In genomic region chr1:48076017-48076416, GRCh38 we compare ENCODE assay signal across 21 cellular contexts.
A peak's percentile ranks its signal among the peaks of the same experiment; 100 is the strongest.
DNase-seq lines count a peak whose midpoint lies in the region; ATAC-seq and TF ChIP-seq lines count a peak whose summit lies in the region.
"Had no signal": no experiment of that assay in that cellular context is flagged by ENCODE, and none has a peak within 500 bp of the region (broad histone marks: within the 10 kb centered on the region; RNA-seq: fewer than 3 reads in every experiment).

No MANE protein-coding gene starts in this region.

- H3K4me3 Mint-ChIP-seq in stimulated activated naive B cell treated with anti-CD40 and anti-IgM and Interleukin-4, amounts not matched to agents 10 μg/mL and 1 μg/mL and 100 μg/mL, for 72 hours = no peak overlapping the region
- H3K4me3 Mint-ChIP-seq: B cell; CD4-positive, alpha-beta T cell; CD8-positive, alpha-beta T cell had no signal

- no peak for TF ChIP-seq CTCF in WERI-Rb-1 (IDR thresholded peaks at IDR 0.05; ENCODE audit: low read depth, low read length)

- H3K27me3 ChIP-seq in WERI-Rb-1 (ENCODE audit: insufficient read depth, low read depth, severe bottlenecking) = no peaks in the 10 kb centered on the region
- H3K27me3 ChIP-seq: BLaER1 treated with 17β-estradiol and CSF1 and Interleukin-3, amounts not matched to agents 10 nM and 100 nM had no signal

- H3K9me3 Mint-ChIP-seq in stimulated activated naive B cell treated with anti-CD40 and anti-IgM and Interleukin-4, amounts not matched to agents 10 μg/mL and 1 μg/mL and 100 μg/mL, for 72 hours = no peaks in the 10 kb centered on the region
- H3K9me3 Mint-ChIP-seq: CD4-positive, alpha-beta T cell; CD8-positive, alpha-beta T cell had no signal

- H3K27ac Mint-ChIP-seq in stimulated activated naive B cell treated with anti-CD40 and anti-IgM and Interleukin-4, amounts not matched to agents 10 μg/mL and 1 μg/mL and 100 μg/mL, for 72 hours = no peak overlapping the region
- H3K27ac Mint-ChIP-seq: B cell; CD4-positive, alpha-beta T cell; CD8-positive, alpha-beta T cell had no signal

- peaks cover 5 to 9% of the 10 kb centered on the region in 2 donors for H3K4me1 Mint-ChIP-seq in stimulated activated naive B cell treated with anti-CD40 and anti-IgM and Interleukin-4, amounts not matched to agents 10 μg/mL and 1 μg/mL and 100 μg/mL, for 72 hours

- H3K4me3 ChIP-seq in WERI-Rb-1 (ENCODE audit: low read depth, low read length) = no peak overlapping the region
- H3K4me3 ChIP-seq: A549; BLaER1 treated with 17β-estradiol and CSF1 and Interleukin-3, amounts not matched to agents 10 nM and 100 nM; GM12878 had no signal

- H3K27me3 Mint-ChIP-seq in stimulated activated naive B cell treated with anti-CD40 and anti-IgM and Interleukin-4, amounts not matched to agents 10 μg/mL and 1 μg/mL and 100 μg/mL, for 72 hours = peaks cover 15 to 18% of the 10 kb centered on the region in 2 donors

- no peaks in the 10 kb centered on the region for H3K9me3 ChIP-seq in WERI-Rb-1 (ENCODE audit: severe bottlenecking)
- H3K9me3 ChIP-seq: A549; BLaER1 treated with 17β-estradiol and CSF1 and Interleukin-3, amounts not matched to agents 10 nM and 100 nM had no signal

- DNase-seq in WERI-Rb-1 (no peak), islet precursor cell (peak; percentile 8)
- DNase-seq in stimulated activated naive B cell treated with anti-CD40 and anti-IgM and Interleukin-4, amounts not matched to agents 10 μg/mL and 1 μg/mL and 100 μg/mL, for 72 hours = no peak
- no peak for DNase-seq in stimulated activated CD4-positive, alpha-beta T cell treated with anti-CD3 and anti-CD28 coated beads, Interleukin-4, amount 100 ng/mL, for 1 hour
- DNase-seq: AML-193; CD4-positive, alpha-beta T cell; CD8-positive, alpha-beta T cell; DMS 273 treated with DMSO at 0.1 percent for 48 hours; DMS153; DMS53; DMS79; DND-41; EL; GDM1 had no signal

- ATAC-seq in stimulated activated naive B cell treated with anti-CD40 and anti-IgM and Interleukin-4, amounts not matched to agents 10 μg/mL and 1 μg/mL and 100 μg/mL, for 72 hours (replicated peaks) = peak; percentile 59 to 65
- ATAC-seq in HG02884 (IDR thresholded peaks at IDR 0.05; ENCODE audit: unreplicated experiment) = no peak
- ATAC-seq: A549; CD8-positive, alpha-beta T cell; GM12878 had no signal

- no peaks in the 10 kb centered on the region for H3K36me3 Mint-ChIP-seq in stimulated activated naive B cell treated with anti-CD40 and anti-IgM and Interleukin-4, amounts not matched to agents 10 μg/mL and 1 μg/mL and 100 μg/mL, for 72 hours
- H3K36me3 Mint-ChIP-seq: CD8-positive, alpha-beta T cell had no signal

- no peaks in the 10 kb centered on the region for H3K36me3 ChIP-seq in WERI-Rb-1
- H3K36me3 ChIP-seq: BLaER1 treated with 17β-estradiol and CSF1 and Interleukin-3, amounts not matched to agents 10 nM and 100 nM had no signal

- peak overlapping the region; percentile 25 for H3K27ac ChIP-seq in WERI-Rb-1
- H3K27ac ChIP-seq: 22Rv1; A549; BLaER1 treated with 17β-estradiol and CSF1 and Interleukin-3, amounts not matched to agents 10 nM and 100 nM; C4-2B had no signal
